Comparison of ENCODE assay signal across 1 cellular context in the genomic region with DNA sequence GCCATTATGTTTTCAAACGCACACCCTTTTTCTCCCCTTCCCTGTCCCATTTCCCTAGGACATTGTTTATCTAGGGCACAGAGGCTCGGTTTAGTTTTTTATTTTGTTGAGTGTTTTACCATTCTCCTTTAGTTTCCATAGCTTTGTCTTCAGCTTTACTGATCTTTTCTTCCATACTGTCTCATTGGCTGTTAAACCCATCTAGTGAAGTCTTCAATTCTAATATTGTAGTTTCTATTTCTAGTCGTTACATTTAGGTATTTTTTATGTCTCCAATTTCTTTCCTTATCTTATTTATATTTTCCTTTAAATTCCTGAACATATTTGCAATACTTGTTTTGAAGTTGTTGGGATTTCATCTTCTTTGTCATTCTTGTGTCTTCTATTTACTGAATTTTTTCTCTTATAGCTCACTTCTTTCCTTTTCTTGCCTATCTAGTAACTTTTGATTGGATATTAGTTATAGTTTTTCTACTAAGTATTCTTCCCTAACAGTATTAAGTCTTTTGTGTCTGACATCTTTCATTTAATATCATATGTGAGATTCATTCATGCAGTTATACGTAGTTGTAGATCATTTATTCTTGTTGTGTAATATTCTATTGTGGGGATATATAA.
TF ChIP-seq lines count a peak whose summit lies in the region.

No MANE protein-coding gene starts in this region.

TF ChIP-seq in K562, 482 proteins besides CTCF, POLR2A, EP300 and RAD21 (continues in another document):
- no peak for TF ChIP-seq TFAP4 (CRISPR knock-in tag; IDR thresholded peaks at IDR 0.05; ENCODE audit: borderline replicate concordance)
- no peak for TF ChIP-seq HIVEP1 (CRISPR knock-in tag; IDR thresholded peaks at IDR 0.05)
- no peak for TF ChIP-seq HDAC6 (IDR thresholded peaks at IDR 0.05; ENCODE audit: low read depth, low read length)
- TF ChIP-seq HLTF (IDR thresholded peaks at IDR 0.05), result peak; percentile 99
- peak; percentile 50; the same call in 1 of the 2 replicates for TF ChIP-seq EP400 (IDR thresholded peaks at IDR 0.05)
- TF ChIP-seq KAT2B (IDR thresholded peaks at IDR 0.05; ENCODE audit: low read depth, low read length), result no peak
- TF ChIP-seq PYGO2 (tag; IDR thresholded peaks at IDR 0.05), result no peak
- peak; percentile 46; the same call in 1 of the 2 replicates for TF ChIP-seq MBD1 (CRISPR knock-in tag; IDR thresholded peaks at IDR 0.05)
- TF ChIP-seq, protein P1, sequence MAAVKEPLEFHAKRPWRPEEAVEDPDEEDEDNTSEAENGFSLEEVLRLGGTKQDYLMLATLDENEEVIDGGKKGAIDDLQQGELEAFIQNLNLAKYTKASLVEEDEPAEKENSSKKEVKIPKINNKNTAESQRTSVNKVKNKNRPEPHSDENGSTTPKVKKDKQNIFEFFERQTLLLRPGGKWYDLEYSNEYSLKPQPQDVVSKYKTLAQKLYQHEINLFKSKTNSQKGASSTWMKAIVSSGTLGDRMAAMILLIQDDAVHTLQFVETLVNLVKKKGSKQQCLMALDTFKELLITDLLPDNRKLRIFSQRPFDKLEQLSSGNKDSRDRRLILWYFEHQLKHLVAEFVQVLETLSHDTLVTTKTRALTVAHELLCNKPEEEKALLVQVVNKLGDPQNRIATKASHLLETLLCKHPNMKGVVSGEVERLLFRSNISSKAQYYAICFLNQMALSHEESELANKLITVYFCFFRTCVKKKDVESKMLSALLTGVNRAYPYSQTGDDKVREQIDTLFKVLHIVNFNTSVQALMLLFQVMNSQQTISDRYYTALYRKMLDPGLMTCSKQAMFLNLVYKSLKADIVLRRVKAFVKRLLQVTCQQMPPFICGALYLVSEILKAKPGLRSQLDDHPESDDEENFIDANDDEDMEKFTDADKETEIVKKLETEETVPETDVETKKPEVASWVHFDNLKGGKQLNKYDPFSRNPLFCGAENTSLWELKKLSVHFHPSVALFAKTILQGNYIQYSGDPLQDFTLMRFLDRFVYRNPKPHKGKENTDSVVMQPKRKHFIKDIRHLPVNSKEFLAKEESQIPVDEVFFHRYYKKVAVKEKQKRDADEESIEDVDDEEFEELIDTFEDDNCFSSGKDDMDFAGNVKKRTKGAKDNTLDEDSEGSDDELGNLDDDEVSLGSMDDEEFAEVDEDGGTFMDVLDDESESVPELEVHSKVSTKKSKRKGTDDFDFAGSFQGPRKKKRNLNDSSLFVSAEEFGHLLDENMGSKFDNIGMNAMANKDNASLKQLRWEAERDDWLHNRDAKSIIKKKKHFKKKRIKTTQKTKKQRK (IDR thresholded peaks at IDR 0.05; ENCODE audit: borderline replicate concordance, low read depth, low read length), result 0 out of 2 replicates have a peak, but pooled peaks have one; percentile 34
- no peak for TF ChIP-seq CHCHD3 (CRISPR knock-in tag; IDR thresholded peaks at IDR 0.05)
- peak; percentile 94 for TF ChIP-seq CBX5 (IDR thresholded peaks at IDR 0.05; ENCODE audit: borderline replicate concordance, low read depth)
- TF ChIP-seq CBX1 (IDR thresholded peaks at IDR 0.05; ENCODE audit: low read depth), result 0 out of 2 replicates have a peak, but pooled peaks have one; percentile 49
- no peak for TF ChIP-seq SNIP1 (IDR thresholded peaks at IDR 0.05; ENCODE audit: low read depth)
- no peak for TF ChIP-seq MEF2A (IDR thresholded peaks at IDR 0.05; ENCODE audit: control insufficient read depth, low read depth, low read length)
- no peak; the same call in 1 of the 2 replicates for TF ChIP-seq ZBTB2 (IDR thresholded peaks at IDR 0.05)
- peak; percentile 77; the same call in 1 of the 2 replicates for TF ChIP-seq JUN (IDR thresholded peaks at IDR 0.05; ENCODE audit: borderline replicate concordance, low read depth, low read length)
- no peak for TF ChIP-seq JUN (CRISPR knock-in tag; IDR thresholded peaks at IDR 0.05; ENCODE audit: borderline replicate concordance)
- peak; percentile 88 for TF ChIP-seq ZNF280B (CRISPR knock-in tag; IDR thresholded peaks at IDR 0.05)
- TF ChIP-seq ZFP30 (CRISPR knock-in tag; IDR thresholded peaks at IDR 0.05; ENCODE audit: borderline replicate concordance), result peak; percentile 98
- TF ChIP-seq RBM14 (IDR thresholded peaks at IDR 0.05; ENCODE audit: borderline replicate concordance, insufficient read depth, low read depth, low read length), result no peak
- no peak for TF ChIP-seq CEBPB (tag; IDR thresholded peaks at IDR 0.05)
- no peak for TF ChIP-seq TCF7 (IDR thresholded peaks at IDR 0.05; ENCODE audit: borderline replicate concordance)
- peak; percentile 48 to 73; a peak in 1 of 4 replicates for TF ChIP-seq ARNT (IDR thresholded peaks at IDR 0.05)
- TF ChIP-seq ZEB2 (IDR thresholded peaks at IDR 0.05), result peak; percentile 89
- TF ChIP-seq SIX5 (IDR thresholded peaks at IDR 0.05; ENCODE audit: borderline replicate concordance in 1 of 2, insufficient read depth in 1 of 2, low read depth in 1 of 2, low read length in 2 of 2), result no peak
- TF ChIP-seq ZKSCAN8 (CRISPR knock-in tag; IDR thresholded peaks at IDR 0.05), result no peak
- 0 out of 4 replicates have a peak, but pooled peaks of 1 of the 2 experiments have one; percentile 41 for TF ChIP-seq MCM7 (IDR thresholded peaks at IDR 0.05)
- TF ChIP-seq, protein P2, sequence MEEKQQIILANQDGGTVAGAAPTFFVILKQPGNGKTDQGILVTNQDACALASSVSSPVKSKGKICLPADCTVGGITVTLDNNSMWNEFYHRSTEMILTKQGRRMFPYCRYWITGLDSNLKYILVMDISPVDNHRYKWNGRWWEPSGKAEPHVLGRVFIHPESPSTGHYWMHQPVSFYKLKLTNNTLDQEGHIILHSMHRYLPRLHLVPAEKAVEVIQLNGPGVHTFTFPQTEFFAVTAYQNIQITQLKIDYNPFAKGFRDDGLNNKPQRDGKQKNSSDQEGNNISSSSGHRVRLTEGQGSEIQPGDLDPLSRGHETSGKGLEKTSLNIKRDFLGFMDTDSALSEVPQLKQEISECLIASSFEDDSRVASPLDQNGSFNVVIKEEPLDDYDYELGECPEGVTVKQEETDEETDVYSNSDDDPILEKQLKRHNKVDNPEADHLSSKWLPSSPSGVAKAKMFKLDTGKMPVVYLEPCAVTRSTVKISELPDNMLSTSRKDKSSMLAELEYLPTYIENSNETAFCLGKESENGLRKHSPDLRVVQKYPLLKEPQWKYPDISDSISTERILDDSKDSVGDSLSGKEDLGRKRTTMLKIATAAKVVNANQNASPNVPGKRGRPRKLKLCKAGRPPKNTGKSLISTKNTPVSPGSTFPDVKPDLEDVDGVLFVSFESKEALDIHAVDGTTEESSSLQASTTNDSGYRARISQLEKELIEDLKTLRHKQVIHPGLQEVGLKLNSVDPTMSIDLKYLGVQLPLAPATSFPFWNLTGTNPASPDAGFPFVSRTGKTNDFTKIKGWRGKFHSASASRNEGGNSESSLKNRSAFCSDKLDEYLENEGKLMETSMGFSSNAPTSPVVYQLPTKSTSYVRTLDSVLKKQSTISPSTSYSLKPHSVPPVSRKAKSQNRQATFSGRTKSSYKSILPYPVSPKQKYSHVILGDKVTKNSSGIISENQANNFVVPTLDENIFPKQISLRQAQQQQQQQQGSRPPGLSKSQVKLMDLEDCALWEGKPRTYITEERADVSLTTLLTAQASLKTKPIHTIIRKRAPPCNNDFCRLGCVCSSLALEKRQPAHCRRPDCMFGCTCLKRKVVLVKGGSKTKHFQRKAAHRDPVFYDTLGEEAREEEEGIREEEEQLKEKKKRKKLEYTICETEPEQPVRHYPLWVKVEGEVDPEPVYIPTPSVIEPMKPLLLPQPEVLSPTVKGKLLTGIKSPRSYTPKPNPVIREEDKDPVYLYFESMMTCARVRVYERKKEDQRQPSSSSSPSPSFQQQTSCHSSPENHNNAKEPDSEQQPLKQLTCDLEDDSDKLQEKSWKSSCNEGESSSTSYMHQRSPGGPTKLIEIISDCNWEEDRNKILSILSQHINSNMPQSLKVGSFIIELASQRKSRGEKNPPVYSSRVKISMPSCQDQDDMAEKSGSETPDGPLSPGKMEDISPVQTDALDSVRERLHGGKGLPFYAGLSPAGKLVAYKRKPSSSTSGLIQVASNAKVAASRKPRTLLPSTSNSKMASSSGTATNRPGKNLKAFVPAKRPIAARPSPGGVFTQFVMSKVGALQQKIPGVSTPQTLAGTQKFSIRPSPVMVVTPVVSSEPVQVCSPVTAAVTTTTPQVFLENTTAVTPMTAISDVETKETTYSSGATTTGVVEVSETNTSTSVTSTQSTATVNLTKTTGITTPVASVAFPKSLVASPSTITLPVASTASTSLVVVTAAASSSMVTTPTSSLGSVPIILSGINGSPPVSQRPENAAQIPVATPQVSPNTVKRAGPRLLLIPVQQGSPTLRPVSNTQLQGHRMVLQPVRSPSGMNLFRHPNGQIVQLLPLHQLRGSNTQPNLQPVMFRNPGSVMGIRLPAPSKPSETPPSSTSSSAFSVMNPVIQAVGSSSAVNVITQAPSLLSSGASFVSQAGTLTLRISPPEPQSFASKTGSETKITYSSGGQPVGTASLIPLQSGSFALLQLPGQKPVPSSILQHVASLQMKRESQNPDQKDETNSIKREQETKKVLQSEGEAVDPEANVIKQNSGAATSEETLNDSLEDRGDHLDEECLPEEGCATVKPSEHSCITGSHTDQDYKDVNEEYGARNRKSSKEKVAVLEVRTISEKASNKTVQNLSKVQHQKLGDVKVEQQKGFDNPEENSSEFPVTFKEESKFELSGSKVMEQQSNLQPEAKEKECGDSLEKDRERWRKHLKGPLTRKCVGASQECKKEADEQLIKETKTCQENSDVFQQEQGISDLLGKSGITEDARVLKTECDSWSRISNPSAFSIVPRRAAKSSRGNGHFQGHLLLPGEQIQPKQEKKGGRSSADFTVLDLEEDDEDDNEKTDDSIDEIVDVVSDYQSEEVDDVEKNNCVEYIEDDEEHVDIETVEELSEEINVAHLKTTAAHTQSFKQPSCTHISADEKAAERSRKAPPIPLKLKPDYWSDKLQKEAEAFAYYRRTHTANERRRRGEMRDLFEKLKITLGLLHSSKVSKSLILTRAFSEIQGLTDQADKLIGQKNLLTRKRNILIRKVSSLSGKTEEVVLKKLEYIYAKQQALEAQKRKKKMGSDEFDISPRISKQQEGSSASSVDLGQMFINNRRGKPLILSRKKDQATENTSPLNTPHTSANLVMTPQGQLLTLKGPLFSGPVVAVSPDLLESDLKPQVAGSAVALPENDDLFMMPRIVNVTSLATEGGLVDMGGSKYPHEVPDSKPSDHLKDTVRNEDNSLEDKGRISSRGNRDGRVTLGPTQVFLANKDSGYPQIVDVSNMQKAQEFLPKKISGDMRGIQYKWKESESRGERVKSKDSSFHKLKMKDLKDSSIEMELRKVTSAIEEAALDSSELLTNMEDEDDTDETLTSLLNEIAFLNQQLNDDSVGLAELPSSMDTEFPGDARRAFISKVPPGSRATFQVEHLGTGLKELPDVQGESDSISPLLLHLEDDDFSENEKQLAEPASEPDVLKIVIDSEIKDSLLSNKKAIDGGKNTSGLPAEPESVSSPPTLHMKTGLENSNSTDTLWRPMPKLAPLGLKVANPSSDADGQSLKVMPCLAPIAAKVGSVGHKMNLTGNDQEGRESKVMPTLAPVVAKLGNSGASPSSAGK (IDR thresholded peaks at IDR 0.05), result 0 out of 2 replicates have a peak, but pooled peaks have one; percentile 16
- no peak for TF ChIP-seq HMGN3 (IDR thresholded peaks at IDR 0.05; ENCODE audit: borderline replicate concordance, extremely low read depth, insufficient read length, low read depth, low read length)
- TF ChIP-seq, protein P3, sequence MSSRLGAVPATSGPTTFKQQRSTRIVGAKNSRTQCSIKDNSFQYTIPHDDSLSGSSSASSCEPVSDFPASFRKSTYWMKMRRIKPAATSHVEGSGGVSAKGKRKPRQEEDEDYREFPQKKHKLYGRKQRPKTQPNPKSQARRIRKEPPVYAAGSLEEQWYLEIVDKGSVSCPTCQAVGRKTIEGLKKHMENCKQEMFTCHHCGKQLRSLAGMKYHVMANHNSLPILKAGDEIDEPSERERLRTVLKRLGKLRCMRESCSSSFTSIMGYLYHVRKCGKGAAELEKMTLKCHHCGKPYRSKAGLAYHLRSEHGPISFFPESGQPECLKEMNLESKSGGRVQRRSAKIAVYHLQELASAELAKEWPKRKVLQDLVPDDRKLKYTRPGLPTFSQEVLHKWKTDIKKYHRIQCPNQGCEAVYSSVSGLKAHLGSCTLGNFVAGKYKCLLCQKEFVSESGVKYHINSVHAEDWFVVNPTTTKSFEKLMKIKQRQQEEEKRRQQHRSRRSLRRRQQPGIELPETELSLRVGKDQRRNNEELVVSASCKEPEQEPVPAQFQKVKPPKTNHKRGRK (tag; IDR thresholded peaks at IDR 0.05), result peak; percentile 85
- peak; percentile 92 to 96 for TF ChIP-seq TRIM24 (IDR thresholded peaks at IDR 0.05)
- TF ChIP-seq KDM1A (IDR thresholded peaks at IDR 0.05), result peak in 1 of 2 experiments; percentile 26; a peak in 1 of 4 replicates
